22 cellular contexts compared by ENCODE assay signal in genomic region chr6:21902766-21903165, GRCh38.
DNase-seq lines count a peak whose midpoint lies in the region; ATAC-seq and TF ChIP-seq lines count a peak whose summit lies in the region.
"Had no signal": no experiment of that assay in that cellular context is flagged by ENCODE, and none has a peak within 500 bp of the region (broad histone marks: within the 10 kb centered on the region; RNA-seq: fewer than 3 reads in every experiment).

No MANE protein-coding gene starts in this region.

- H3K9me2 ChIP-seq in GM23248 (ENCODE audit: insufficient read depth): no peaks in the 10 kb centered on the region

- H2BK5ac ChIP-seq in H9 (ENCODE audit: insufficient read length, low read length) (no peak overlapping the region), trophoblast cell (ENCODE audit: low read depth, low read length, poor library complexity) (no peak overlapping the region)

- H2BK15ac ChIP-seq in H9 (ENCODE audit: low read depth, low read length): no peak overlapping the region

- H3K4me2 ChIP-seq in H9 (ENCODE audit: insufficient read depth, insufficient read length, low read length) (no peak overlapping the region), trophoblast cell (ENCODE audit: low read length) (no peak overlapping the region), GM23248 (ENCODE audit: unreplicated experiment) (no peak overlapping the region)
- H3K4me2 ChIP-seq: BLaER1 treated with 17β-estradiol and CSF1 and Interleukin-3, amounts not matched to agents 10 nM and 100 nM; PC-9 had no signal

- H3K4ac ChIP-seq in H9 (ENCODE audit: low read depth, low read length) (no peak overlapping the region), trophoblast cell (ENCODE audit: low read depth, low read length) (peak overlapping the region; percentile 4)

- H4K20me1 ChIP-seq in H9 (ENCODE audit: control insufficient read depth, insufficient read depth, insufficient read length) (no peaks in the 10 kb centered on the region), GM23248 (ENCODE audit: insufficient read depth) (no peaks in the 10 kb centered on the region)
- H4K20me1 ChIP-seq: BLaER1 treated with 17β-estradiol and CSF1 and Interleukin-3, amounts not matched to agents 10 nM and 100 nM had no signal

- H3K4me3 Mint-ChIP-seq in H9: no peak overlapping the region
- H3K4me3 Mint-ChIP-seq in naive thymus-derived CD4-positive, alpha-beta T cell: no peak overlapping the region
- H3K4me3 Mint-ChIP-seq: CD8-positive, alpha-beta T cell had no signal

- in situ Hi-C loops in GM23248 (cut with MboI): no loop called here

- no CpG with 5 or more reads among the region's 5 CpGs for WGBS in H9 (ENCODE audit: extremely low coverage, insufficient read length, low lambda C conversion rate)
- WGBS in mesodermal cell (ENCODE audit: insufficient coverage in 2 of 2), 2 experiments: 33% methylated on average over 1 of the region's 5 CpGs; no CpG with 5 or more reads in 1 of the 2 experiments
- WGBS in trophoblast cell (ENCODE audit: extremely low coverage, insufficient coverage, insufficient read length): no CpG with 5 or more reads among the region's 5 CpGs
- WGBS in GM23248 (ENCODE audit: low coverage in 1 of 2, low lambda C conversion rate in 2 of 2, missing lambda C conversion rate in 2 of 2), 2 experiments: 87 to 91% methylated on average over 5 of the region's 5 CpGs

- TF ChIP-seq CTCF in H9 (conservative IDR thresholded peaks at IDR 0.05): no peak
- TF ChIP-seq CTCF in VCaP (conservative IDR thresholded peaks at IDR 0.05): no peak

- H4K8ac ChIP-seq in H9 (replicated peaks; ENCODE audit: insufficient read length, low read depth, low read length) (no peak overlapping the region), trophoblast cell (ENCODE audit: low read depth, low read length) (no peak overlapping the region)

- H2AFZ ChIP-seq in H9 (ENCODE audit: low read length): no peak overlapping the region
- H2AFZ ChIP-seq in trophoblast cell (ENCODE audit: insufficient read depth, low read length, poor library complexity): no peak overlapping the region
- no peak overlapping the region for H2AFZ ChIP-seq in GM23248
- H2AFZ ChIP-seq: PC-9 had no signal

- no peak overlapping the region for H3K18ac ChIP-seq in H9 (ENCODE audit: insufficient read length, low read depth, low read length)
- H3K18ac ChIP-seq in trophoblast cell (ENCODE audit: low read length): no peak overlapping the region

- H2AK5ac ChIP-seq in H9 (ENCODE audit: insufficient read length, low read length) (no peak overlapping the region), trophoblast cell (ENCODE audit: low read length) (no peak overlapping the region)

- H3K14ac ChIP-seq in H9 (ENCODE audit: insufficient read depth, low read length): no peak overlapping the region
- H3K14ac ChIP-seq in trophoblast cell (ENCODE audit: low read length): no peak overlapping the region

- H3K4me3 ChIP-seq in mesodermal cell (ENCODE audit: extremely low read depth, insufficient read depth, low read length, poor library complexity, severe bottlenecking): no peak overlapping the region
- no peak overlapping the region for H3K4me3 ChIP-seq in trophoblast cell (ENCODE audit: low read depth, low read length)
- no peak overlapping the region for H3K4me3 ChIP-seq in naive thymus-derived CD4-positive, alpha-beta T cell (ENCODE audit: low read length)
- H3K4me3 ChIP-seq in GM23248: no peak overlapping the region
- H3K4me3 ChIP-seq: BLaER1 treated with 17β-estradiol and CSF1 and Interleukin-3, amounts not matched to agents 10 nM and 100 nM; HAP-1; K562; PC-9 had no signal

- H3K27me3 ChIP-seq in H9 (ENCODE audit: insufficient read depth, low read length) (no peaks in the 10 kb centered on the region), trophoblast cell (ENCODE audit: insufficient read depth, low read length) (no peaks in the 10 kb centered on the region), GM23248 (replicated peaks; ENCODE audit: insufficient read depth) (no peaks in the 10 kb centered on the region)
- no peaks in the 10 kb centered on the region for H3K27me3 ChIP-seq in naive thymus-derived CD4-positive, alpha-beta T cell (ENCODE audit: control insufficient read depth in 2 of 2, insufficient read depth in 2 of 2, low read length in 2 of 2)
- H3K27me3 ChIP-seq: BLaER1 treated with 17β-estradiol and CSF1 and Interleukin-3, amounts not matched to agents 10 nM and 100 nM had no signal

- POLR2A ChIA-PET in naive thymus-derived CD4-positive, alpha-beta T cell (lab: Charles Lee): no interaction called here

- no peak overlapping the region for H2BK120ac ChIP-seq in H9 (ENCODE audit: low read depth, low read length, poor library complexity, severe bottlenecking)
- H2BK120ac ChIP-seq in trophoblast cell (ENCODE audit: insufficient read depth, low read length, poor library complexity): no peak overlapping the region

- no peaks in the 10 kb centered on the region for H3F3A ChIP-seq in GM23248 (ENCODE audit: insufficient read depth)

- H3K79me1 ChIP-seq in H9 (ENCODE audit: insufficient read depth, low read depth, low read length, poor library complexity, severe bottlenecking) (no peaks in the 10 kb centered on the region), trophoblast cell (ENCODE audit: low read length) (peaks cover 2% of the 10 kb centered on the region)

- H3K4me1 ChIP-seq in H9 (ENCODE audit: insufficient read depth, low read length) (no peaks in the 10 kb centered on the region), mesodermal cell (ENCODE audit: control insufficient read depth, insufficient read depth, low read length, poor library complexity, severe bottlenecking) (peaks cover 3% of the 10 kb centered on the region), trophoblast cell (ENCODE audit: control insufficient read depth in 1 of 2, insufficient read depth in 2 of 2, low read length in 2 of 2) (peaks cover 0 to 4% of the 10 kb centered on the region in 2 experiments), GM23248 (ENCODE audit: insufficient read depth) (no peaks in the 10 kb centered on the region)
- H3K4me1 ChIP-seq in naive thymus-derived CD4-positive, alpha-beta T cell (ENCODE audit: control insufficient read depth in 2 of 2, insufficient read depth in 2 of 2, low read length in 2 of 2): no peaks in the 10 kb centered on the region

- H3K9me3 ChIP-seq in H9 (ENCODE audit: control insufficient read depth, low read depth, low read length) (no peaks in the 10 kb centered on the region), mesodermal cell (ENCODE audit: control insufficient read depth, low read length) (no peaks in the 10 kb centered on the region), trophoblast cell (ENCODE audit: insufficient read depth, low read depth, low read length) (no peaks in the 10 kb centered on the region), GM23248 (ENCODE audit: low read depth) (no peaks in the 10 kb centered on the region)
- no peaks in the 10 kb centered on the region for H3K9me3 ChIP-seq in naive thymus-derived CD4-positive, alpha-beta T cell (ENCODE audit: control insufficient read depth in 2 of 3, low read length in 3 of 3)
- H3K9me3 ChIP-seq: HAP-1 had no signal

- intact Hi-C loops in naive thymus-derived CD4-positive, alpha-beta T cell (cut with micrococcal nuclease): no loop called here

- no peaks in the 10 kb centered on the region for H3K23me2 ChIP-seq in H9 (ENCODE audit: insufficient read length, low read depth, low read length, poor library complexity, severe bottlenecking)

- H3K27ac ChIP-seq in H9 (ENCODE audit: insufficient read length, low read depth, low read length) (no peak overlapping the region), VCaP (peak overlapping the region; percentile 22; the same call in 1 of the 2 replicates), mesodermal cell (ENCODE audit: low read depth, low read length, severe bottlenecking) (peak overlapping the region; percentile 50), trophoblast cell (ENCODE audit: low read depth, low read length) (no peak overlapping the region), GM23248 (no peak overlapping the region)
- H3K27ac ChIP-seq in naive thymus-derived CD4-positive, alpha-beta T cell (ENCODE audit: low read depth, low read length): no peak overlapping the region
- H3K27ac ChIP-seq: BLaER1 treated with 17β-estradiol and CSF1 and Interleukin-3, amounts not matched to agents 10 nM and 100 nM; PC-9; RWPE1 had no signal

- no peak overlapping the region for H2BK20ac ChIP-seq in H9 (ENCODE audit: low read depth, low read length, poor library complexity, severe bottlenecking)

- H3K23ac ChIP-seq in H9 (ENCODE audit: insufficient read length, low read depth, low read length) (no peak overlapping the region), trophoblast cell (ENCODE audit: low read length) (no peak overlapping the region)

- no peak overlapping the region for H3K9ac ChIP-seq in H9 (ENCODE audit: extremely low read depth, insufficient read length, low read length)
- H3K9ac ChIP-seq in trophoblast cell (ENCODE audit: low read length): no peak overlapping the region
- no peak overlapping the region for H3K9ac ChIP-seq in GM23248
- H3K9ac ChIP-seq: BLaER1 treated with 17β-estradiol and CSF1 and Interleukin-3, amounts not matched to agents 10 nM and 100 nM had no signal

- H2BK12ac ChIP-seq in H9 (ENCODE audit: insufficient read length, low read depth, low read length) (no peak overlapping the region), trophoblast cell (ENCODE audit: low read length) (no peak overlapping the region)

- no peak for DNase-seq in H9
- peak in 1 of 2 donors; percentile 51 for DNase-seq in trophoblast cell
- no peak for DNase-seq in naive thymus-derived CD4-positive, alpha-beta T cell
- no peak for DNase-seq in globus pallidus (ENCODE audit: low spot score)
- DNase-seq in ureter (ENCODE audit: low spot score): no peak
- no peak for DNase-seq in GM23248
- DNase-seq: Calu3; CD8-positive, alpha-beta T cell; NCI-H1092 treated with DMSO at 0.1 percent for 48 hours; NCI-H1694; NCI-H2081 treated with DMSO at 0.1 percent for 48 hours; NCI-H345; NCI-H524 treated with DMSO at 0.1 percent for 48 hours; PC-9; SIG-M5 had no signal

- H3K27me3 Mint-ChIP-seq in H9 (ENCODE audit: low read depth): no peaks in the 10 kb centered on the region
- H3K27me3 Mint-ChIP-seq in naive thymus-derived CD4-positive, alpha-beta T cell: peaks cover 0 to 9% (median 0%) of the 10 kb centered on the region in 5 donors

- H3K27ac Mint-ChIP-seq in H9: peak overlapping the region; percentile 56 to 86 (median 86); a peak in 6 of 7 replicates
- peak overlapping the region in 1 of 9 donors; percentile 69 for H3K27ac Mint-ChIP-seq in naive thymus-derived CD4-positive, alpha-beta T cell
- H3K27ac Mint-ChIP-seq: CD8-positive, alpha-beta T cell had no signal

- CTCF ChIA-PET in naive thymus-derived CD4-positive, alpha-beta T cell (lab: Charles Lee): no interaction called here

- peaks cover 19 to 22% of the 10 kb centered on the region in 2 experiments for H3K4me1 Mint-ChIP-seq in H9
- H3K4me1 Mint-ChIP-seq in naive thymus-derived CD4-positive, alpha-beta T cell: peaks cover 0 to 3% (median 0%) of the 10 kb centered on the region in 7 donors

- no peaks in the 10 kb centered on the region for H3K79me2 ChIP-seq in H9 (ENCODE audit: insufficient read depth, low read length)
- no peaks in the 10 kb centered on the region for H3K79me2 ChIP-seq in trophoblast cell (ENCODE audit: control insufficient read depth, insufficient read depth, low read length, poor library complexity)
- no peaks in the 10 kb centered on the region for H3K79me2 ChIP-seq in GM23248 (ENCODE audit: insufficient read depth)

- no peak overlapping the region for H4K12ac ChIP-seq in trophoblast cell (ENCODE audit: low read depth, low read length)

- H3K36me3 Mint-ChIP-seq in H9 (ENCODE audit: insufficient read depth in 1 of 3, low read depth in 3 of 3): peaks cover 0 to 6% (median 6%) of the 10 kb centered on the region in 3 experiments; a peak in 3 of 7 replicates
- H3K36me3 Mint-ChIP-seq in naive thymus-derived CD4-positive, alpha-beta T cell: no peaks in the 10 kb centered on the region
- H3K36me3 Mint-ChIP-seq: CD8-positive, alpha-beta T cell had no signal

- no peak overlapping the region for H4K5ac ChIP-seq in H9 (ENCODE audit: insufficient read length, low read depth, low read length)

- H3T11ph ChIP-seq in H9 (ENCODE audit: low read length): no peak overlapping the region

- no peak for ATAC-seq in naive thymus-derived CD4-positive, alpha-beta T cell
- ATAC-seq: CD8-positive, alpha-beta T cell; K562; SK-N-SH treated with all-trans-retinoic acid at 6 μM for 48 hours had no signal

- no peaks in the 10 kb centered on the region for H3K36me3 ChIP-seq in mesodermal cell (ENCODE audit: control insufficient read depth, insufficient read depth, low read length)
- peaks cover 0 to 2% of the 10 kb centered on the region in 2 experiments for H3K36me3 ChIP-seq in trophoblast cell (ENCODE audit: control insufficient read depth in 1 of 2, insufficient read depth in 2 of 2, low read length in 2 of 2)
- no peaks in the 10 kb centered on the region for H3K36me3 ChIP-seq in naive thymus-derived CD4-positive, alpha-beta T cell (ENCODE audit: control insufficient read depth in 2 of 3, insufficient read depth in 3 of 3, low read length in 3 of 3)
- H3K36me3 ChIP-seq in GM23248 (ENCODE audit: low read depth): no peaks in the 10 kb centered on the region
- H3K36me3 ChIP-seq: BLaER1 treated with 17β-estradiol and CSF1 and Interleukin-3, amounts not matched to agents 10 nM and 100 nM; HAP-1 had no signal

- H4K91ac ChIP-seq in H9 (ENCODE audit: insufficient read length, low read depth, low read length) (no peak overlapping the region), trophoblast cell (ENCODE audit: low read depth, low read length) (no peak overlapping the region)

- H3K56ac ChIP-seq in H9 (ENCODE audit: insufficient read length, low read depth, low read length): no peak overlapping the region

- H3K9me3 Mint-ChIP-seq in H9: no peaks in the 10 kb centered on the region
- peaks cover 0 to 11% (median 0%) of the 10 kb centered on the region in 11 donors for H3K9me3 Mint-ChIP-seq in naive thymus-derived CD4-positive, alpha-beta T cell
- H3K9me3 Mint-ChIP-seq: CD8-positive, alpha-beta T cell had no signal

Comparison
In these comparisons a context has a peak if more than half of its experiments do, and no peak if none do; other contexts are left out.
1. H3K27ac ChIP-seq: peak in VCaP (single experiment) and mesodermal cell (single experiment); none in H9 (single experiment), trophoblast cell (single experiment), naive thymus-derived CD4-positive, alpha-beta T cell (single experiment) and GM23248 (single experiment).